Comparison of ENCODE assay signal across 1 cellular context in the genomic region with DNA sequence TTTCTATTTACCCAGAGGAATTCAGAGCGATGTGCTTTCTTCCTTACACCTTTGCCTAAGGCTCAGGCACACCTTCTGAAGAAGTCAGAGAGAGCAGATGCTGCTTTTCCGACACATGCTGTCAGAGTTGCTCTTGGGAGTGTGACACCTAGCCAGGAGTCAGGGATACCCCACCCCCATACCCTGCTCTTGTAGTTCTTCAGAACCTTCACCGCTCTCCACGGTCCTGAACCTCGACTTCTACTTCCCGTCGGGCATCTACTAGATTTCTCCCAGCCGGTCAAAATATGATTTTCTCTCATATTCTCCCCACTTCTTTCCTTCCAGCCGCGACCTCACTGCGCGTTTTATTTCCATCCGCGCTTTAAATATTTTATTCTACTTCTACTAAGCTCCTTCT.
TF ChIP-seq lines count a peak whose summit lies in the region.

No MANE protein-coding gene starts in this region.

TF ChIP-seq in H1, 55 proteins besides CTCF, POLR2A, EP300 and RAD21 (continued from another document):
- TF ChIP-seq CEBPB (IDR thresholded peaks at IDR 0.05; ENCODE audit: low read depth, low read length) (no peak), POLR2AphosphoS5 (IDR thresholded peaks at IDR 0.05; ENCODE audit: low read depth, low read length) (no peak), SAP30 (IDR thresholded peaks at IDR 0.05; ENCODE audit: insufficient read depth, insufficient replicate concordance, low read length) (peak; percentile 71), SRF (IDR thresholded peaks at IDR 0.05; ENCODE audit: low read depth, low read length) (no peak), TBP (IDR thresholded peaks at IDR 0.05; ENCODE audit: low read depth, low read length) (no peak), NRF1 (IDR thresholded peaks at IDR 0.05; ENCODE audit: low read depth, low read length) (no peak), JUN (IDR thresholded peaks at IDR 0.05; ENCODE audit: low read depth, low read length) (no peak), TAF1 (IDR thresholded peaks at IDR 0.05; ENCODE audit: low read depth, low read length) (no peak), NANOG (IDR thresholded peaks at IDR 0.05; ENCODE audit: insufficient read depth, low read depth, low read length, poor library complexity, severe bottlenecking) (no peak), YY1 (IDR thresholded peaks at IDR 0.05; ENCODE audit: low read depth, low read length) (0 out of 2 replicates have a peak, but pooled peaks have one; percentile 33), SP1 (IDR thresholded peaks at IDR 0.05; ENCODE audit: low read depth, low read length) (0 out of 2 replicates have a peak, but pooled peaks have one; percentile 12), RNF2 (IDR thresholded peaks at IDR 0.05; ENCODE audit: borderline replicate concordance, low read depth, low read length, missing control alignments, poor library complexity, severe bottlenecking) (no peak), GTF2F1 (IDR thresholded peaks at IDR 0.05; ENCODE audit: borderline replicate concordance, low read depth, low read length) (no peak), CREB1 (IDR thresholded peaks at IDR 0.05) (no peak), ASH2L (IDR thresholded peaks at IDR 0.05; ENCODE audit: low read length) (no peak), RBBP5 (IDR thresholded peaks at IDR 0.05; ENCODE audit: borderline replicate concordance, low read depth, low read length) (no peak), HDAC2 (IDR thresholded peaks at IDR 0.05; ENCODE audit: borderline replicate concordance in 1 of 2, low read depth in 2 of 2, low read length in 2 of 2) (peak in 1 of 2 experiments; percentile 59; a peak in 1 of 4 replicates), EGR1 (IDR thresholded peaks at IDR 0.05; ENCODE audit: borderline replicate concordance, low read depth, low read length) (0 out of 2 replicates have a peak, but pooled peaks have one; percentile 9)
- TF ChIP-seq, protein P1, sequence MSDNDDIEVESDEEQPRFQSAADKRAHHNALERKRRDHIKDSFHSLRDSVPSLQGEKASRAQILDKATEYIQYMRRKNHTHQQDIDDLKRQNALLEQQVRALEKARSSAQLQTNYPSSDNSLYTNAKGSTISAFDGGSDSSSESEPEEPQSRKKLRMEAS (IDR thresholded peaks at IDR 0.05), result 0 out of 2 replicates have a peak, but pooled peaks have one; percentile 20
- TF ChIP-seq, protein P2, sequence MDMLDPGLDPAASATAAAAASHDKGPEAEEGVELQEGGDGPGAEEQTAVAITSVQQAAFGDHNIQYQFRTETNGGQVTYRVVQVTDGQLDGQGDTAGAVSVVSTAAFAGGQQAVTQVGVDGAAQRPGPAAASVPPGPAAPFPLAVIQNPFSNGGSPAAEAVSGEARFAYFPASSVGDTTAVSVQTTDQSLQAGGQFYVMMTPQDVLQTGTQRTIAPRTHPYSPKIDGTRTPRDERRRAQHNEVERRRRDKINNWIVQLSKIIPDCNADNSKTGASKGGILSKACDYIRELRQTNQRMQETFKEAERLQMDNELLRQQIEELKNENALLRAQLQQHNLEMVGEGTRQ (IDR thresholded peaks at IDR 0.05; ENCODE audit: low read length), result no peak
TF ChIP-seq in H1: peak in this region for 8.
